Comparison of ENCODE assay signal across 16 cellular contexts in genomic region chr7:18829101-18829486, GRCh38.
"Had no signal": no experiment of that assay in that cellular context is flagged by ENCODE, and none has a peak within 500 bp of the region (broad histone marks: within the 10 kb centered on the region; RNA-seq: fewer than 3 reads in every experiment).

No MANE protein-coding gene starts in this region.

- H3K27ac ChIP-seq: left lung, ovary, tibial artery had no signal

- ATAC-seq: activated CD8-positive, alpha-beta T cell treated with anti-CD3 and anti-CD28 coated beads for 36 hours; activated T-cell treated with anti-CD3 and anti-CD28 coated beads, Interleukin-2, amount 50 U/mL, for 4 hours; left lung; stimulated activated effector memory CD8-positive, alpha-beta T cell treated with anti-CD3 and anti-CD28 coated beads, Interleukin-12 subunit alpha, Interleukin-12 subunit beta, amount 100 ng/mL, for 72 hours had no signal

- H3K36me3 ChIP-seq: left lung, ovary, sigmoid colon, tibial artery had no signal

- H3K4me3 ChIP-seq: left lung, ovary, sigmoid colon, tibial artery had no signal

- H3K9me3 ChIP-seq: left lung, ovary, sigmoid colon, tibial artery had no signal

- H3K36me3 Mint-ChIP-seq: activated naive CD4-positive, alpha-beta T cell treated with anti-CD3 and anti-CD28 coated beads, Interleukin-2, amount 50 U/mL, for 24 hours; stimulated activated effector memory CD8-positive, alpha-beta T cell treated with anti-CD3 and anti-CD28 coated beads, Interleukin-12 subunit alpha, Interleukin-12 subunit beta, amount 100 ng/mL, for 72 hours had no signal

- H3K27ac Mint-ChIP-seq: activated B cell treated with CpG ODN at 0.5 μM for 24 hours; activated CD8-positive, alpha-beta T cell treated with anti-CD3 and anti-CD28 coated beads for 36 hours; activated naive CD4-positive, alpha-beta T cell treated with anti-CD3 and anti-CD28 coated beads, Interleukin-2, amount 50 U/mL, for 24 hours; memory B cell; stimulated activated effector memory CD8-positive, alpha-beta T cell treated with anti-CD3 and anti-CD28 coated beads, Interleukin-12 subunit alpha, Interleukin-12 subunit beta, amount 100 ng/mL, for 72 hours had no signal

- H3K27me3 Mint-ChIP-seq: activated B cell treated with CpG ODN at 0.5 μM for 24 hours; activated CD8-positive, alpha-beta T cell treated with anti-CD3 and anti-CD28 coated beads for 36 hours; activated naive CD4-positive, alpha-beta T cell treated with anti-CD3 and anti-CD28 coated beads, Interleukin-2, amount 50 U/mL, for 24 hours; memory B cell had no signal

- H3K4me3 Mint-ChIP-seq: activated B cell treated with CpG ODN at 0.5 μM for 24 hours; activated CD8-positive, alpha-beta T cell treated with anti-CD3 and anti-CD28 coated beads for 36 hours; activated naive CD4-positive, alpha-beta T cell treated with anti-CD3 and anti-CD28 coated beads, Interleukin-2, amount 50 U/mL, for 24 hours; activated T-cell treated with anti-CD3 and anti-CD28 coated beads, Interleukin-2, amount 50 U/mL, for 4 hours; memory B cell; neural crest cell; stimulated activated effector memory CD8-positive, alpha-beta T cell treated with anti-CD3 and anti-CD28 coated beads, Interleukin-12 subunit alpha, Interleukin-12 subunit beta, amount 100 ng/mL, for 72 hours had no signal

- DNase-seq: activated B cell treated with CpG ODN at 0.5 μM for 24 hours; activated CD4-positive, alpha-beta T cell treated with anti-CD3 and anti-CD28 coated beads for 48 hours; activated CD8-positive, alpha-beta T cell treated with anti-CD3 and anti-CD28 coated beads for 36 hours; activated effector memory CD4-positive, alpha-beta T cell treated with Interleukin-2 at 50 U/mL for 16 hours; activated T-cell treated with anti-CD3 and anti-CD28 coated beads, Interleukin-2, amount 50 U/mL, for 4 hours; erythroblast; islet precursor cell; left lung; ovary; sigmoid colon; stimulated activated CD4-positive, alpha-beta T cell treated with anti-CD3 and anti-CD28 coated beads, Interleukin-1b, Interleukin-23, amount 100 ng/mL, for 48 hours; tibial artery had no signal

- H3K4me1 ChIP-seq: left lung, tibial artery had no signal

- H3K27me3 ChIP-seq: left lung, ovary, sigmoid colon, tibial artery had no signal

- H3K9me3 Mint-ChIP-seq: activated B cell treated with CpG ODN at 0.5 μM for 24 hours; activated CD8-positive, alpha-beta T cell treated with anti-CD3 and anti-CD28 coated beads for 36 hours; activated naive CD4-positive, alpha-beta T cell treated with anti-CD3 and anti-CD28 coated beads, Interleukin-2, amount 50 U/mL, for 24 hours; activated T-cell treated with anti-CD3 and anti-CD28 coated beads, Interleukin-2, amount 50 U/mL, for 4 hours; memory B cell; neural crest cell; stimulated activated effector memory CD8-positive, alpha-beta T cell treated with anti-CD3 and anti-CD28 coated beads, Interleukin-12 subunit alpha, Interleukin-12 subunit beta, amount 100 ng/mL, for 72 hours had no signal

- H3K4me1 Mint-ChIP-seq: activated B cell treated with CpG ODN at 0.5 μM for 24 hours; activated naive CD4-positive, alpha-beta T cell treated with anti-CD3 and anti-CD28 coated beads, Interleukin-2, amount 50 U/mL, for 24 hours; memory B cell; stimulated activated effector memory CD8-positive, alpha-beta T cell treated with anti-CD3 and anti-CD28 coated beads, Interleukin-12 subunit alpha, Interleukin-12 subunit beta, amount 100 ng/mL, for 72 hours had no signal
